Comparison of ENCODE assay signal across 8 cellular contexts in genomic region chr9:98707158-98708102, GRCh38. TPM values are rescaled to one million over a fixed set of nuclear protein-coding genes. Genes with fewer than 3 reads are reported as not detected.
A peak's percentile ranks its signal among the peaks of the same experiment; 100 is the strongest.
DNase-seq lines count a peak whose midpoint lies in the region; ATAC-seq and TF ChIP-seq lines count a peak whose summit lies in the region.

No MANE protein-coding gene starts in this region.

- H3K27me3 Mint-ChIP-seq in stimulated activated naive B cell treated with anti-CD40 and anti-IgM and Interleukin-4, amounts not matched to agents 10 μg/mL and 1 μg/mL and 100 μg/mL, for 72 hours = peaks cover 56 to 77% of the 10 kb centered on the region in 2 donors

- H3K36me3 ChIP-seq in iPS-18a (ENCODE audit: control insufficient read depth, low read depth, low read length) (no peaks in the 10 kb centered on the region), sigmoid colon (no peaks in the 10 kb centered on the region)

- H3K4me3 ChIP-seq in iPS-18a (ENCODE audit: low read length) (peak overlapping the region; percentile 54), sigmoid colon (peak overlapping the region in 1 of 4 donors; percentile 8)

- intact Hi-C loops in sigmoid colon (cut with DNase I) = no loop called here

- H3K4me1 ChIP-seq in iPS-18a (ENCODE audit: control insufficient read depth, low read depth, low read length) (no peaks in the 10 kb centered on the region), sigmoid colon (peaks cover 0 to 24% (median 20%) of the 10 kb centered on the region in 4 donors)

- H3K27me3 ChIP-seq in iPS-18a (ENCODE audit: control insufficient read depth, insufficient read depth, low read length) (peaks cover 75% of the 10 kb centered on the region), sigmoid colon (peaks cover 29 to 69% (median 52%) of the 10 kb centered on the region in 3 donors)

- no peak for TF ChIP-seq POLR2A in sigmoid colon (IDR thresholded peaks at IDR 0.05)

- TF ChIP-seq CTCF in sigmoid colon (IDR thresholded peaks at IDR 0.05) = no peak

- no peak overlapping the region for H3K9ac ChIP-seq in iPS-18a (ENCODE audit: low read length)

- H3K27ac ChIP-seq in iPS-18a (ENCODE audit: low read length) (no peak overlapping the region), sigmoid colon (no peak overlapping the region)

- H3K27ac Mint-ChIP-seq in stimulated activated naive B cell treated with anti-CD40 and anti-IgM and Interleukin-4, amounts not matched to agents 10 μg/mL and 1 μg/mL and 100 μg/mL, for 72 hours = no peak overlapping the region

- peak overlapping the region in 1 of 2 donors; percentile 12 for H3K4me3 Mint-ChIP-seq in stimulated activated naive B cell treated with anti-CD40 and anti-IgM and Interleukin-4, amounts not matched to agents 10 μg/mL and 1 μg/mL and 100 μg/mL, for 72 hours

- DNase-seq in 8988T (peak; percentile 60), GM03348 (ENCODE audit: low spot score) (peak; percentile 91), NCI-H1930 (lab: John Stamatoyannopoulos, UW) (peak; percentile 59 to 78), astrocyte of the hippocampus (ENCODE audit: low read depth, low spot score) (peak; percentile 92), sigmoid colon (no peak)
- DNase-seq in stimulated activated naive B cell treated with anti-CD40 and anti-IgM and Interleukin-4, amounts not matched to agents 10 μg/mL and 1 μg/mL and 100 μg/mL, for 72 hours = no peak

- peaks cover 0 to 2% of the 10 kb centered on the region in 2 donors for H3K9me3 Mint-ChIP-seq in stimulated activated naive B cell treated with anti-CD40 and anti-IgM and Interleukin-4, amounts not matched to agents 10 μg/mL and 1 μg/mL and 100 μg/mL, for 72 hours

- ATAC-seq in stimulated activated naive B cell treated with anti-CD40 and anti-IgM and Interleukin-4, amounts not matched to agents 10 μg/mL and 1 μg/mL and 100 μg/mL, for 72 hours (replicated peaks) = peak; percentile 67 to 77
- ATAC-seq in GM21717 (IDR thresholded peaks at IDR 0.05; ENCODE audit: unreplicated experiment) = no peak

- no peak for TF ChIP-seq EP300 in sigmoid colon (IDR thresholded peaks at IDR 0.05)

- WGBS in sigmoid colon, 2 donors = 4 to 7% methylated on average over 79 of the region's 79 CpGs

- peaks cover 2 to 6% of the 10 kb centered on the region in 2 donors for H3K4me1 Mint-ChIP-seq in stimulated activated naive B cell treated with anti-CD40 and anti-IgM and Interleukin-4, amounts not matched to agents 10 μg/mL and 1 μg/mL and 100 μg/mL, for 72 hours

- H3K9me3 ChIP-seq in iPS-18a (ENCODE audit: control insufficient read depth, low read depth, low read length) (no peaks in the 10 kb centered on the region), sigmoid colon (no peaks in the 10 kb centered on the region)

- no peaks in the 10 kb centered on the region for H3K36me3 Mint-ChIP-seq in stimulated activated naive B cell treated with anti-CD40 and anti-IgM and Interleukin-4, amounts not matched to agents 10 μg/mL and 1 μg/mL and 100 μg/mL, for 72 hours

RNA-seq across cellular contexts. Expression of gene GABBR2, which starts 1.3 kb away (rescaled TPM):
- total RNA-seq in sigmoid colon = under 1 TPM in 1 of 4 donors, not detected in 3; under 0.01 TPM
- under 1 TPM in 2 of 3 donors, not detected in 1; under 0.01 to 0.04 TPM for polyA plus RNA-seq in sigmoid colon

Comparison
In these comparisons a context has a peak if more than half of its experiments do, and no peak if none do; other contexts are left out.
1. DNase-seq: peak in 8988T (single experiment), GM03348 (single experiment), NCI-H1930 (2 of 2) and astrocyte of the hippocampus (single experiment); none in stimulated activated naive B cell treated with anti-CD40 and anti-IgM and Interleukin-4, amounts not matched to agents 10 μg/mL and 1 μg/mL and 100 μg/mL, for 72 hours (single experiment) and sigmoid colon (single experiment).